Comparison of ENCODE assay signal across 8 cellular contexts in genomic region chr5:15013654-15014463, GRCh38.
DNase-seq lines count a peak whose midpoint lies in the region; ATAC-seq and TF ChIP-seq lines count a peak whose summit lies in the region.

No MANE protein-coding gene starts in this region.

- no peak overlapping the region for H3K4me3 Mint-ChIP-seq in brain

- no peak overlapping the region for H3K4me3 ChIP-seq in suprapubic skin

- no peaks in the 10 kb centered on the region for H3K27me3 ChIP-seq in suprapubic skin

- no peaks in the 10 kb centered on the region for H3K36me3 ChIP-seq in suprapubic skin

- H3K4me1 Mint-ChIP-seq in brain, result peaks cover 8% of the 10 kb centered on the region

- peaks cover 0 to 7% (median 2%) of the 10 kb centered on the region in 5 experiments for H3K9me3 Mint-ChIP-seq in brain

- H3K27ac Mint-ChIP-seq in brain, result peak overlapping the region in 1 of 5 experiments; percentile 32

- TF ChIP-seq POLR2A in suprapubic skin (IDR thresholded peaks at IDR 0.05), result no peak

- 55% methylated on average over 3 of the region's 3 CpGs for WGBS in suprapubic skin

- H3K4me1 ChIP-seq in suprapubic skin, result peaks cover 13% of the 10 kb centered on the region

- DNase-seq in NOMO-1 (lab: John Stamatoyannopoulos, UW; ENCODE audit: unreplicated experiment in 2 of 2), result peak; percentile 30 to 74
- DNase-seq in NOMO-1 treated with dmso at 0.1 percent for 144 hours (lab: John Stamatoyannopoulos, UW; ENCODE audit: unreplicated experiment), result no peak
- peak; percentile 95 for DNase-seq in NCI-H510A treated with DMSO at 0.1 percent for 48 hours (lab: John Stamatoyannopoulos, UW)
- peak; percentile 81 for DNase-seq in inferior parietal cortex (ENCODE audit: extremely low spot score)
- no peak for DNase-seq in suprapubic skin (ENCODE audit: low spot score in 2 of 2)

- no peak overlapping the region for H3K27ac ChIP-seq in suprapubic skin

- peaks cover 3% of the 10 kb centered on the region for H3K36me3 Mint-ChIP-seq in brain

- TF ChIP-seq EP300 in suprapubic skin (IDR thresholded peaks at IDR 0.05), result no peak

- H3K27me3 Mint-ChIP-seq in brain, result peaks cover 6% of the 10 kb centered on the region

- ATAC-seq in HG03354 (IDR thresholded peaks at IDR 0.05; ENCODE audit: poor library complexity, severe bottlenecking, unreplicated experiment) (peak; percentile 74), HG02840 (IDR thresholded peaks at IDR 0.05; ENCODE audit: low FRiP score, unreplicated experiment) (no peak)

- H3K9me3 ChIP-seq in suprapubic skin, result no peaks in the 10 kb centered on the region

- TF ChIP-seq CTCF in brain (conservative IDR thresholded peaks at IDR 0.05) (peak; percentile 80 to 81), suprapubic skin (IDR thresholded peaks at IDR 0.05) (peak; percentile 35 to 47)

Comparison
In these comparisons a context has a peak if more than half of its experiments do, and no peak if none do; other contexts are left out.
1. DNase-seq: peak in NOMO-1 (2 of 2), NCI-H510A treated with DMSO at 0.1 percent for 48 hours (single experiment) and inferior parietal cortex (single experiment); none in NOMO-1 treated with dmso at 0.1 percent for 144 hours (single experiment) and suprapubic skin (0 of 2).